ENCODE assay signal across 11 cellular contexts in the genomic region with DNA sequence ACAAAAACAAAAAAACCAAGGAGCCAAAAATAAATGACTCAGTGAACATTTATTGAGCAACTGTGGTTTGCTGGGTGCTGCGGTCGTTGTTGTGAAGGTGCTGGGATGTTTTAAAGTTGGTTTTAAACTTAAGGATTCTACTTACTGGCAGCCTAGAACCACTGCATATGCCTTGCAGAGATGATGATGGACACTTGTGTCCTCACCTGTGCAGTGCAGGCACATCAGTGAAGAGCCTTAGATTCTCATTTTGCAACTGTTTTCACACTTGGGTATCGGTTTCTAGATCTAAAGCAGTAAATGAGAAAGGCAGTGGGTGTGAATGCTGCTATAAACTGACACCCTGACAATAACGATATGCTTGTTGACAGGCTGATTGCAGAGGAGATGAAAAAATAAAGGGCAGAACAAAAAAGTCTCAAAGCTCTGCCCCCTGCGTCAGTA.
DNase-seq lines count a peak whose midpoint lies in the region; ATAC-seq, FAIRE-seq and TF ChIP-seq lines count a peak whose summit lies in the region.
"Had no signal": no experiment of that assay in that cellular context is flagged by ENCODE, and none has a peak within 500 bp of the region (broad histone marks: within the 10 kb centered on the region; RNA-seq: fewer than 3 reads in every experiment).

No MANE protein-coding gene starts in this region.

- FAIRE-seq in GM12892 (lab: Jason Lieb, UNC) (peak; percentile 67), bronchial epithelial cell (lab: Jason Lieb, UNC) (peak; percentile 7)
- FAIRE-seq: astrocyte had no signal

- peak; percentile 81 for ATAC-seq in GM19452 (IDR thresholded peaks at IDR 0.05; ENCODE audit: unreplicated experiment)
- ATAC-seq in HG03108 (IDR thresholded peaks at IDR 0.05; ENCODE audit: unreplicated experiment), result peak; percentile 52
- ATAC-seq: psoas muscle had no signal

- H3K4me3 ChIP-seq in bronchial epithelial cell (ENCODE audit: low read depth, low read length), result no peak overlapping the region
- H3K4me3 ChIP-seq: psoas muscle had no signal

- DNase-seq in GM12892 (ENCODE audit: insufficient read length) (no peak), bronchial epithelial cell (ENCODE audit: low read depth) (no peak), C1 segment of cervical spinal cord (lab: John Stamatoyannopoulos, UW) (no peak), amniotic stem cell (lab: John Stamatoyannopoulos, UW) (no peak), cerebellum (ENCODE audit: low spot score) (no peak)
- DNase-seq in effector CD8-positive, alpha-beta T cell (lab: John Stamatoyannopoulos, UW), result no peak
- DNase-seq: Kasumi-1, psoas muscle had no signal

- no peaks in the 10 kb centered on the region for H3K36me3 ChIP-seq in bronchial epithelial cell (ENCODE audit: control insufficient read depth, insufficient read depth, low read length)

- no peak for TF ChIP-seq POLR2A in GM12892 (IDR thresholded peaks at IDR 0.05; ENCODE audit: low read depth, low read length)

- TF ChIP-seq CTCF in bronchial epithelial cell (IDR thresholded peaks at IDR 0.05; ENCODE audit: insufficient read depth, low read length, severe bottlenecking), result no peak

- no peaks in the 10 kb centered on the region for H3K27me3 ChIP-seq in bronchial epithelial cell (ENCODE audit: control insufficient read depth, insufficient read depth, low read length)
